In genomic region chr19:13849991-13850909, GRCh38 we compare ENCODE assay signal across 1 cellular context.
A peak's percentile ranks its signal among the peaks of the same experiment; 100 is the strongest.
TF ChIP-seq lines count a peak whose summit lies in the region.

No MANE protein-coding gene starts in this region.

TF ChIP-seq in A549, 52 proteins besides CTCF, POLR2A, EP300 and RAD21 (continued from another document):
- TF ChIP-seq ZNF302 (CRISPR knock-in tag; IDR thresholded peaks at IDR 0.05) (peak; percentile 99), E2F6 (IDR thresholded peaks at IDR 0.05; ENCODE audit: borderline replicate concordance, low read depth) (0 out of 2 replicates have a peak, but pooled peaks have one; percentile 10), CBX8 (IDR thresholded peaks at IDR 0.05) (no peak), EHF (CRISPR knock-in tag; IDR thresholded peaks at IDR 0.05) (peak; percentile 99), FOSB (CRISPR knock-in tag; IDR thresholded peaks at IDR 0.05) (peak; percentile 92), NR3C1 (IDR thresholded peaks at IDR 0.05) (no peak), HOXB5 (CRISPR knock-in tag; IDR thresholded peaks at IDR 0.05) (peak; percentile 96), NPAS2 (CRISPR knock-in tag; IDR thresholded peaks at IDR 0.05; ENCODE audit: borderline replicate concordance) (peak; percentile 60; the same call in 1 of the 2 replicates)
